ENCODE assay signal across 7 cellular contexts in genomic region chr17:18184143-18185007, GRCh38. TPM values are rescaled to one million over a fixed set of nuclear protein-coding genes. Genes with fewer than 3 reads are reported as not detected.
DNase-seq lines count a peak whose midpoint lies in the region; ATAC-seq and TF ChIP-seq lines count a peak whose summit lies in the region.

No MANE protein-coding gene starts in this region.

- H3K9ac ChIP-seq in HUES6 (ENCODE audit: low read length) (peak overlapping the region; percentile 84), colonic mucosa (ENCODE audit: low read depth in 2 of 2, low read length in 2 of 2) (peak overlapping the region; percentile 86 to 97)

- H3K36me3 ChIP-seq in HUES6 (ENCODE audit: control insufficient read depth, insufficient read depth, low read length) (peaks cover 37% of the 10 kb centered on the region), colonic mucosa (no peaks in the 10 kb centered on the region), right lobe of liver (no peaks in the 10 kb centered on the region)

- peaks cover 57% of the 10 kb centered on the region for H3K4me1 Mint-ChIP-seq in activated CD4-positive, alpha-beta T cell treated with anti-CD3 and anti-CD28 coated beads, Interleukin-2, amount 10 ng/mL, durations not matched to agents 7 days and 5 days

- DNase-seq in GM19238 (ENCODE audit: insufficient read length, low spot score) (peak; percentile 35), colonic mucosa (peak; percentile 56), right lobe of liver (peak; percentile 61 to 69 (median 61)), DMS79 treated with DMSO at 0.1 percent for 48 hours (lab: John Stamatoyannopoulos, UW) (no peak)
- peak; percentile 72 for DNase-seq in activated CD4-positive, alpha-beta T cell treated with anti-CD3 and anti-CD28 coated beads, Interleukin-2, amount 10 ng/mL, durations not matched to agents 7 days and 5 days
- DNase-seq in stimulated activated CD4-positive, alpha-beta T cell treated with anti-CD3 and anti-CD28 coated beads, Interleukin-4, amount 100 ng/mL, for 48 hours (ENCODE audit: low read depth in 2 of 2): peak; percentile 57 to 65

- intact Hi-C loops in colonic mucosa (cut with DNase I) (no loop called here), right lobe of liver (cut with DNase I) (no loop called here)

- peak overlapping the region; percentile 27; the same call in 1 of the 2 replicates for H3K27ac ChIP-seq in HUES6 (ENCODE audit: low read depth, low read length)
- peak overlapping the region; percentile 99 for H3K27ac ChIP-seq in colonic mucosa
- H3K27ac ChIP-seq in right lobe of liver: peak overlapping the region; percentile 96 to 99 (median 98)

- 0% methylated on average over 3 of the region's 91 CpGs for WGBS in right lobe of liver (ENCODE audit: insufficient coverage, low coverage, low lambda C conversion rate, missing lambda C conversion rate)

- H3K4me1 ChIP-seq in HUES6 (ENCODE audit: control insufficient read depth, insufficient read depth, low read length) (peaks cover 40% of the 10 kb centered on the region), colonic mucosa (peaks cover 37% of the 10 kb centered on the region), right lobe of liver (peaks cover 0 to 45% (median 22%) of the 10 kb centered on the region in 4 donors)

- peak overlapping the region; percentile 96 for H3K27ac Mint-ChIP-seq in activated CD4-positive, alpha-beta T cell treated with anti-CD3 and anti-CD28 coated beads, Interleukin-2, amount 10 ng/mL, durations not matched to agents 7 days and 5 days

- CTCF ChIA-PET in activated CD4-positive, alpha-beta T cell treated with anti-CD3 and anti-CD28 coated beads, Interleukin-2, amount 10 ng/mL, durations not matched to agents 7 days and 5 days (lab: Charles Lee): interaction anchor here (0.6 to 2.6 kb wide), 9 partner anchors 8 to 111 kb away, joined by 3 to 10 read pairs (median 5); no protein-coding TSS in a partner anchor

- H3K9me3 ChIP-seq in HUES6 (ENCODE audit: control insufficient read depth, insufficient read depth, low read depth, low read length): no peaks in the 10 kb centered on the region
- no peaks in the 10 kb centered on the region for H3K9me3 ChIP-seq in colonic mucosa
- H3K9me3 ChIP-seq in right lobe of liver: no peaks in the 10 kb centered on the region

- H3K9me3 Mint-ChIP-seq in activated CD4-positive, alpha-beta T cell treated with anti-CD3 and anti-CD28 coated beads, Interleukin-2, amount 10 ng/mL, durations not matched to agents 7 days and 5 days: no peaks in the 10 kb centered on the region

- POLR2A ChIA-PET in activated CD4-positive, alpha-beta T cell treated with anti-CD3 and anti-CD28 coated beads, Interleukin-2, amount 10 ng/mL, durations not matched to agents 7 days and 5 days (lab: Charles Lee): no interaction called here

- H3K36me3 Mint-ChIP-seq in activated CD4-positive, alpha-beta T cell treated with anti-CD3 and anti-CD28 coated beads, Interleukin-2, amount 10 ng/mL, durations not matched to agents 7 days and 5 days (ENCODE audit: low read depth): peaks cover 40% of the 10 kb centered on the region

- no peaks in the 10 kb centered on the region for H3K27me3 ChIP-seq in HUES6 (ENCODE audit: control insufficient read depth, insufficient read depth, low read length)
- no peaks in the 10 kb centered on the region for H3K27me3 ChIP-seq in colonic mucosa
- no peaks in the 10 kb centered on the region for H3K27me3 ChIP-seq in right lobe of liver

- peak in 2 of 4 donors; percentile 0 to 6 for ATAC-seq in right lobe of liver

- TF ChIP-seq CTCF in colonic mucosa (IDR thresholded peaks at IDR 0.05) (no peak), right lobe of liver (IDR thresholded peaks at IDR 0.05) (no peak)

- TF ChIP-seq POLR2A in right lobe of liver (IDR thresholded peaks at IDR 0.05): no peak

- H3K4me3 ChIP-seq in HUES6 (ENCODE audit: low read depth, low read length) (peak overlapping the region; percentile 67), colonic mucosa (peak overlapping the region; percentile 91), right lobe of liver (peak overlapping the region; percentile 86 to 90 (median 88))

- peak overlapping the region; percentile 96 for H3K4me3 Mint-ChIP-seq in activated CD4-positive, alpha-beta T cell treated with anti-CD3 and anti-CD28 coated beads, Interleukin-2, amount 10 ng/mL, durations not matched to agents 7 days and 5 days

- H3K27me3 Mint-ChIP-seq in activated CD4-positive, alpha-beta T cell treated with anti-CD3 and anti-CD28 coated beads, Interleukin-2, amount 10 ng/mL, durations not matched to agents 7 days and 5 days: no peaks in the 10 kb centered on the region

RNA-seq across cellular contexts. Expression of gene ALKBH5, which starts 0.7 kb away (rescaled TPM):
- total RNA-seq in activated CD4-positive, alpha-beta T cell treated with anti-CD3 and anti-CD28 coated beads, Interleukin-2, amount 10 ng/mL, durations not matched to agents 7 days and 5 days: 100 to 1,000 TPM in 1 of 2 experiments, 10 to 100 TPM in 1; 98.2 to 102 TPM
- total RNA-seq in colonic mucosa: 100 to 1,000 TPM in 1 of 2 donors, 10 to 100 TPM in 1; 94.8 to 130 TPM
- 10 to 100 TPM; 57.5 to 71.8 (median 66.1) TPM for total RNA-seq in right lobe of liver

RNA-seq across cellular contexts. Expression of gene LLGL1, which starts 41.1 kb away (rescaled TPM):
- total RNA-seq in activated CD4-positive, alpha-beta T cell treated with anti-CD3 and anti-CD28 coated beads, Interleukin-2, amount 10 ng/mL, durations not matched to agents 7 days and 5 days: 10 to 100 TPM; 24.7 to 24.9 TPM
- total RNA-seq in colonic mucosa (10 to 100 TPM in 1 of 2 donors, 1 to 10 TPM in 1; 7.8 to 13.1 TPM), right lobe of liver (1 to 10 TPM; 2.0 to 8.6 (median 2.8) TPM)

Comparison
In these comparisons a context has a peak if more than half of its experiments do, and no peak if none do; other contexts are left out.
1. H3K27ac ChIP-seq: peak in every context shown above with its lines; median percentile 99 in colonic mucosa; 98 in right lobe of liver; 27 in HUES6.